Comparison of ENCODE assay signal across 24 cellular contexts in genomic region chr12:66085213-66085612, GRCh38.
"Had no signal": no experiment of that assay in that cellular context is flagged by ENCODE, and none has a peak within 500 bp of the region (broad histone marks: within the 10 kb centered on the region; RNA-seq: fewer than 3 reads in every experiment).

No MANE protein-coding gene starts in this region.

- H3K27ac Mint-ChIP-seq: memory B cell had no signal

- H3K4me3 Mint-ChIP-seq: memory B cell had no signal

- H3K4me1 ChIP-seq: gastrocnemius medialis, heart right ventricle, left ventricle myocardium inferior, lower lobe of right lung had no signal

- H3K36me3 ChIP-seq: esophagus muscularis mucosa, gastrocnemius medialis, heart right ventricle, left ventricle myocardium inferior, lower lobe of right lung had no signal

- H3K9me3 ChIP-seq: gastrocnemius medialis, lower lobe of right lung had no signal

- H3K27ac ChIP-seq: coronary artery, dorsolateral prefrontal cortex, esophagus muscularis mucosa, gastrocnemius medialis, heart right ventricle, left ventricle myocardium inferior, lower lobe of right lung had no signal

- H3K27me3 ChIP-seq: esophagus muscularis mucosa, gastrocnemius medialis had no signal

- H3K4me1 Mint-ChIP-seq: memory B cell had no signal

- ATAC-seq: gastrocnemius medialis, heart right ventricle, left cardiac atrium, left lobe of liver, lower lobe of right lung had no signal

- H3K4me3 ChIP-seq: coronary artery, dorsolateral prefrontal cortex, esophagus muscularis mucosa, gastrocnemius medialis, heart right ventricle, left ventricle myocardium inferior, lower lobe of right lung had no signal

- FAIRE-seq: colon, endothelial cell of umbilical vein, islet of Langerhans, keratinocyte had no signal

- DNase-seq: dermis blood vessel endothelial cell; dorsolateral prefrontal cortex; effector CD4-positive, alpha-beta T cell; effector memory CD4-positive, alpha-beta T cell; foreskin fibroblast; foreskin melanocyte; gastrocnemius medialis; glutamatergic neuron; head of caudate nucleus; heart right ventricle; hippocampal formation; left cardiac atrium; left ventricle myocardium inferior; lower lobe of right lung; mesendoderm; midbrain had no signal
